22 cellular contexts compared by ENCODE assay signal in genomic region chr6:43861212-43861918, GRCh38.
"Had no signal": no experiment of that assay in that cellular context is flagged by ENCODE, and none has a peak within 500 bp of the region (broad histone marks: within the 10 kb centered on the region; RNA-seq: fewer than 3 reads in every experiment).

No MANE protein-coding gene starts in this region.

- H3K4me3 ChIP-seq: dorsolateral prefrontal cortex, gastrocnemius medialis, heart right ventricle, left lung, lower lobe of right lung, neural progenitor cell, psoas muscle, vagina had no signal

- H3K4me3 Mint-ChIP-seq: memory B cell; natural killer cell treated with Interleukin-12 subunit alpha and Interleukin-12 subunit beta and Interleukin-15 and Interleukin-18, amount 100 ng/mL, for 72 hours; neural progenitor cell; type B pancreatic cell had no signal

- H3K27ac Mint-ChIP-seq: memory B cell; natural killer cell treated with Interleukin-12 subunit alpha and Interleukin-12 subunit beta and Interleukin-15 and Interleukin-18, amount 100 ng/mL, for 72 hours; neural progenitor cell; type B pancreatic cell had no signal

- H3K27me3 ChIP-seq: gastrocnemius medialis, neural progenitor cell, vagina had no signal

- H2AFZ ChIP-seq: neural progenitor cell, parathyroid adenoma had no signal

- H3K4me2 ChIP-seq: neural progenitor cell had no signal

- H3K36me3 Mint-ChIP-seq: memory B cell; natural killer cell treated with Interleukin-12 subunit alpha and Interleukin-12 subunit beta and Interleukin-15 and Interleukin-18, amount 100 ng/mL, for 72 hours; neural progenitor cell; type B pancreatic cell had no signal

- H3K9me3 Mint-ChIP-seq: memory B cell; natural killer cell treated with Interleukin-12 subunit alpha and Interleukin-12 subunit beta and Interleukin-15 and Interleukin-18, amount 100 ng/mL, for 72 hours; neural progenitor cell; type B pancreatic cell had no signal

- H3K9me3 ChIP-seq: gastrocnemius medialis, heart right ventricle, left lung, lower lobe of right lung, psoas muscle, vagina had no signal

- H3K27ac ChIP-seq: dorsolateral prefrontal cortex, gastrocnemius medialis, heart right ventricle, left lung, lower lobe of right lung, neural progenitor cell, parathyroid adenoma, psoas muscle, vagina had no signal

- H3K4me1 Mint-ChIP-seq: memory B cell had no signal

- H3K9ac ChIP-seq: neural progenitor cell, parathyroid adenoma had no signal

- ATAC-seq: esophagus mucosa; gastrocnemius medialis; heart right ventricle; left lung; lower lobe of right lung; natural killer cell treated with Interleukin-12 subunit alpha and Interleukin-12 subunit beta and Interleukin-15 and Interleukin-18, amount 100 ng/mL, for 72 hours; psoas muscle had no signal

- H3K36me3 ChIP-seq: gastrocnemius medialis, heart right ventricle, left lung, lower lobe of right lung, neural progenitor cell, vagina had no signal

- H3K4me1 ChIP-seq: gastrocnemius medialis, heart right ventricle, left lung, lower lobe of right lung, parathyroid adenoma, psoas muscle, vagina had no signal

- DNase-seq: cortex of kidney; dorsolateral prefrontal cortex; effector memory CD4-positive, alpha-beta T cell; gastrocnemius medialis; heart right ventricle; hypothalamus; kidney glomerular epithelial cell; left lung; lower lobe of right lung; midbrain; occipital lobe; small intestine; stimulated activated CD4-positive, alpha-beta T cell treated with anti-CD3 and anti-CD28 coated beads, Interleukin-2, amount 100 ng/mL, for 48 hours; stimulated activated naive CD4-positive, alpha-beta T cell treated with Interleukin-2 at 50 U/mL for 16 hours had no signal
